ENCODE assay signal across 14 cellular contexts in genomic region chr20:57716202-57716601, GRCh38. TPM values are rescaled to one million over a fixed set of nuclear protein-coding genes. Genes with fewer than 3 reads are reported as not detected.
DNase-seq lines count a peak whose midpoint lies in the region; ATAC-seq and TF ChIP-seq lines count a peak whose summit lies in the region.
"Had no signal": no experiment of that assay in that cellular context is flagged by ENCODE, and none has a peak within 500 bp of the region (broad histone marks: within the 10 kb centered on the region; RNA-seq: fewer than 3 reads in every experiment).

No MANE protein-coding gene starts in this region.

- intact Hi-C loops in psoas muscle (cut with DNase I) (loop anchor here in 1 of 2 donors (5.0 kb wide), 1 partner anchor 59 kb away; no protein-coding TSS in a partner anchor), left lung (cut with DNase I) (no loop called here)

- DNase-seq in EL: peak; percentile 61
- peak; percentile 78 for DNase-seq in RWPE1 (ENCODE audit: low spot score)
- DNase-seq in psoas muscle: no peak
- DNase-seq in left lung: no peak
- no peak for DNase-seq in stimulated activated CD4-positive, alpha-beta T cell treated with anti-CD3 and anti-CD28 coated beads, Interleukin-2, amount 100 ng/mL, for 24 hours
- no peak for DNase-seq in stimulated activated naive CD4-positive, alpha-beta T cell treated with Interleukin-2 at 50 U/mL for 16 hours (lab: John Stamatoyannopoulos, UW)
- DNase-seq: activated CD8-positive, alpha-beta T cell treated with anti-CD3 and anti-CD28 coated beads for 36 hours; activated naive CD4-positive, alpha-beta T cell treated with anti-CD3 and anti-CD28 coated beads for 36 hours; CD8-positive, alpha-beta memory T cell; dermis blood vessel endothelial cell; midbrain; NCI-H2107 had no signal

- H3K4me3 ChIP-seq in psoas muscle: no peak overlapping the region
- no peak overlapping the region for H3K4me3 ChIP-seq in left lung

- 29 to 42% (median 38%) methylated on average over 3 of the region's 3 CpGs for WGBS in psoas muscle, 3 donors

- CTCF ChIA-PET in RWPE1 (lab: Yijun Ruan, JAX): interaction anchor here (1.0 to 1.2 kb wide), 2 partner anchors 23 to 275 kb away, joined by 3 to 4 read pairs; no protein-coding TSS in a partner anchor

- peak overlapping the region; percentile 96 for H3K27ac ChIP-seq in RWPE1
- H3K27ac ChIP-seq in psoas muscle: peak overlapping the region; percentile 73
- peak overlapping the region in 1 of 2 donors; percentile 23 for H3K27ac ChIP-seq in left lung

- TF ChIP-seq CTCF in RWPE1 (conservative IDR thresholded peaks at IDR 0.05; ENCODE audit: low read depth) (no peak), psoas muscle (IDR thresholded peaks at IDR 0.05) (no peak), left lung (IDR thresholded peaks at IDR 0.05) (no peak)

- POLR2A ChIA-PET in RWPE1 (lab: Yijun Ruan, JAX; ENCODE audit: low non-redundant PET): interaction anchor here (0.7 kb wide), 1 partner anchor 21 kb away, joined by 4 read pairs; no protein-coding TSS in a partner anchor

- no peaks in the 10 kb centered on the region for H3K27me3 ChIP-seq in psoas muscle (ENCODE audit: insufficient read depth in 3 of 3, low read length in 2 of 3)
- peaks cover 0 to 14% of the 10 kb centered on the region in 2 donors for H3K27me3 ChIP-seq in left lung

- H3K36me3 ChIP-seq in psoas muscle (ENCODE audit: insufficient read depth in 1 of 2, low read depth in 1 of 2): no peaks in the 10 kb centered on the region
- no peaks in the 10 kb centered on the region for H3K36me3 ChIP-seq in left lung

- H3K9me3 ChIP-seq in psoas muscle: no peaks in the 10 kb centered on the region
- H3K9me3 ChIP-seq in left lung: no peaks in the 10 kb centered on the region

- H3K4me1 ChIP-seq in psoas muscle: peaks cover 73% of the 10 kb centered on the region
- H3K4me1 ChIP-seq in left lung: peaks cover 21 to 45% of the 10 kb centered on the region in 2 donors

- ATAC-seq in esophagus mucosa (peak; percentile 14), psoas muscle (peak in 1 of 4 donors; percentile 34), left lung (no peak), HG03045 (IDR thresholded peaks at IDR 0.05; ENCODE audit: unreplicated experiment) (no peak)
- ATAC-seq: activated CD8-positive, alpha-beta T cell treated with anti-CD3 and anti-CD28 coated beads for 36 hours had no signal

RNA-seq across cellular contexts. Expression of gene PMEPA1, which starts 6.4 kb away (rescaled TPM):
- total RNA-seq in esophagus mucosa: 2.7 TPM
- 10 to 100 TPM in 3 of 4 donors, 1 to 10 TPM in 1; 8.9 to 19.5 (median 15.6) TPM for total RNA-seq in psoas muscle
- polyA plus RNA-seq in psoas muscle: 10 to 100 TPM; 17.1 to 34.0 (median 30.7) TPM
- 100 to 1,000 TPM in 1 of 2 donors, 10 to 100 TPM in 1; 41.0 to 109 TPM for total RNA-seq in left lung

Comparison
In these comparisons a context has a peak if more than half of its experiments do, and no peak if none do; other contexts are left out.
1. DNase-seq: peak in EL (single experiment) and RWPE1 (single experiment); none in psoas muscle (0 of 2), left lung (0 of 2), stimulated activated CD4-positive, alpha-beta T cell treated with anti-CD3 and anti-CD28 coated beads, Interleukin-2, amount 100 ng/mL, for 24 hours (0 of 2) and stimulated activated naive CD4-positive, alpha-beta T cell treated with Interleukin-2 at 50 U/mL for 16 hours (single experiment).